16 cellular contexts compared by ENCODE assay signal in genomic region chr7:135330088-135330487, GRCh38.
DNase-seq lines count a peak whose midpoint lies in the region; ATAC-seq and TF ChIP-seq lines count a peak whose summit lies in the region.
"Had no signal": no experiment of that assay in that cellular context is flagged by ENCODE, and none has a peak within 500 bp of the region (broad histone marks: within the 10 kb centered on the region; RNA-seq: fewer than 3 reads in every experiment).

No MANE protein-coding gene starts in this region.

- no peaks in the 10 kb centered on the region for H3K4me1 Mint-ChIP-seq in stimulated activated effector memory CD8-positive, alpha-beta T cell treated with anti-CD3 and anti-CD28 coated beads, Interleukin-12 subunit alpha, Interleukin-12 subunit beta, amount 100 ng/mL, for 72 hours

- DNase-seq in coronary artery (ENCODE audit: low spot score): peak; percentile 43
- DNase-seq in mesenteric fat pad (ENCODE audit: low spot score): peak; percentile 22
- DNase-seq in stimulated activated effector memory CD8-positive, alpha-beta T cell treated with anti-CD3 and anti-CD28 coated beads, Interleukin-12 subunit alpha, Interleukin-12 subunit beta, amount 100 ng/mL, for 72 hours (ENCODE audit: low spot score in 2 of 2): no peak
- no peak for DNase-seq in foreskin keratinocyte
- no peak for DNase-seq in substantia nigra (lab: John Stamatoyannopoulos, UW)
- DNase-seq: C1 segment of cervical spinal cord; Calu3; CD4-positive, alpha-beta memory T cell; COR-L47; DMS53; DMS79 treated with DMSO at 0.1 percent for 48 hours; GF-D8; GM23248; H7; HCEC 1CT had no signal

- TF ChIP-seq CTCF in coronary artery (IDR thresholded peaks at IDR 0.05) (no peak), foreskin keratinocyte (conservative IDR thresholded peaks at IDR 0.05) (no peak)

- no peak overlapping the region for H3K4me3 Mint-ChIP-seq in stimulated activated effector memory CD8-positive, alpha-beta T cell treated with anti-CD3 and anti-CD28 coated beads, Interleukin-12 subunit alpha, Interleukin-12 subunit beta, amount 100 ng/mL, for 72 hours
- H3K4me3 Mint-ChIP-seq: CD4-positive, alpha-beta memory T cell had no signal

- H3K9me3 Mint-ChIP-seq in stimulated activated effector memory CD8-positive, alpha-beta T cell treated with anti-CD3 and anti-CD28 coated beads, Interleukin-12 subunit alpha, Interleukin-12 subunit beta, amount 100 ng/mL, for 72 hours: no peaks in the 10 kb centered on the region

- no peaks in the 10 kb centered on the region for H3K36me3 Mint-ChIP-seq in stimulated activated effector memory CD8-positive, alpha-beta T cell treated with anti-CD3 and anti-CD28 coated beads, Interleukin-12 subunit alpha, Interleukin-12 subunit beta, amount 100 ng/mL, for 72 hours

- H3K27me3 ChIP-seq in foreskin keratinocyte: no peaks in the 10 kb centered on the region

- H3K27ac Mint-ChIP-seq in stimulated activated effector memory CD8-positive, alpha-beta T cell treated with anti-CD3 and anti-CD28 coated beads, Interleukin-12 subunit alpha, Interleukin-12 subunit beta, amount 100 ng/mL, for 72 hours: no peak overlapping the region
- H3K27ac Mint-ChIP-seq: CD4-positive, alpha-beta memory T cell had no signal

- no peak overlapping the region for H3K4me3 ChIP-seq in coronary artery
- H3K4me3 ChIP-seq: GM23248 had no signal

- ATAC-seq in stimulated activated effector memory CD8-positive, alpha-beta T cell treated with anti-CD3 and anti-CD28 coated beads, Interleukin-12 subunit alpha, Interleukin-12 subunit beta, amount 100 ng/mL, for 72 hours: peak; percentile 42
- ATAC-seq in foreskin keratinocyte (no peak), GM18519 (IDR thresholded peaks at IDR 0.05; ENCODE audit: low FRiP score, unreplicated experiment) (no peak)

- H3K27ac ChIP-seq in coronary artery (no peak overlapping the region), foreskin keratinocyte (no peak overlapping the region), substantia nigra (ENCODE audit: low read depth, low read length, poor library complexity, severe bottlenecking) (no peak overlapping the region)
- H3K27ac ChIP-seq: GM23248 had no signal

- peaks cover 10% of the 10 kb centered on the region for H3K4me1 ChIP-seq in foreskin keratinocyte

Comparison
In these comparisons a context has a peak if more than half of its experiments do, and no peak if none do; other contexts are left out.
1. DNase-seq: peak in coronary artery (single experiment) and mesenteric fat pad (single experiment); none in stimulated activated effector memory CD8-positive, alpha-beta T cell treated with anti-CD3 and anti-CD28 coated beads, Interleukin-12 subunit alpha, Interleukin-12 subunit beta, amount 100 ng/mL, for 72 hours (0 of 2), foreskin keratinocyte (0 of 2) and substantia nigra (0 of 49).